In the genomic region with DNA sequence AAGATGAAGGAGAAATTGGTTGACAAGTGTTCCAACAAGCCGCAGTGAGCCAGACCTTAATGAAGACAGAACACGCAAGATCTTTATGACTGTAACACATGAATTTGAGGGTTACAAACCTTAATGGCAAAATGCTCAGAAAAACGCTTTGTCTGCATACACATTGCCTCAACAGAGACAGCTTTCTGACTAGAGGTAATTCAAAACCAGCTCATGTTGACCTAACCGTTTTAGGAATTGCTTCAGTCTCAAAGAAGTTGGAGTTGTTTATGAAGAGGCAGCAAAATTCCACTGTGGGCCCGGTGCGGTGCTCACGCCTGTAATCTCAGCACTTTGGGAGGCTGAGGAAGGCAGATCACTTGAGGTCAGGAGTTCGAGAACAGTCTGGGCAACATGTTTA, we compare ENCODE assay signal across 10 cellular contexts. TPM values are rescaled to one million over a fixed set of nuclear protein-coding genes. Genes with fewer than 3 reads are reported as not detected.
DNase-seq lines count a peak whose midpoint lies in the region; ATAC-seq, FAIRE-seq and TF ChIP-seq lines count a peak whose summit lies in the region.
"Had no signal": no experiment of that assay in that cellular context is flagged by ENCODE, and none has a peak within 500 bp of the region (broad histone marks: within the 10 kb centered on the region; RNA-seq: fewer than 3 reads in every experiment).

No MANE protein-coding gene starts in this region.

- DNase-seq in HepG2 (ENCODE audit: low spot score) (peak; percentile 60), right lobe of liver (no peak), mesenchymal stem cell (no peak), upper lobe of right lung (no peak), NOMO-1 treated with DMSO at 0.1 percent for 48 hours (lab: John Stamatoyannopoulos, UW; ENCODE audit: unreplicated experiment) (no peak), NCI-H2081 treated with DMSO at 0.1 percent for 48 hours (lab: John Stamatoyannopoulos, UW) (no peak), ascending aorta (ENCODE audit: low spot score in 2 of 2) (no peak)
- DNase-seq: adrenal gland had no signal

- peaks cover 30% of the 10 kb centered on the region for H3K4me1 Mint-ChIP-seq in activated T-helper 17 cell treated with anti-CD3 and anti-CD28 coated beads, Interleukin-2, amount 50 U/mL, for 72 hours

- H3K4me1 ChIP-seq in HepG2 (ENCODE audit: insufficient read depth, low read length) (peaks cover 49% of the 10 kb centered on the region), right lobe of liver (peaks cover 0 to 33% (median 8%) of the 10 kb centered on the region in 4 donors), mesenchymal stem cell (ENCODE audit: control insufficient read depth, insufficient read depth, low read depth, low read length) (peaks cover 17% of the 10 kb centered on the region), upper lobe of right lung (peaks cover 24% of the 10 kb centered on the region), ascending aorta (peaks cover 0 to 20% of the 10 kb centered on the region in 2 donors)

- no peaks in the 10 kb centered on the region for H3K79me1 ChIP-seq in mesenchymal stem cell (replicated peaks; ENCODE audit: low read length, poor library complexity, severe bottlenecking)

- CTCF ChIA-PET in HepG2 (lab: Yijun Ruan, JAX; ENCODE audit: low intra/inter-chr PET ratio, low total read pairs): no interaction called here

- TF ChIP-seq RAD21 in HepG2 (CRISPR knock-in tag; IDR thresholded peaks at IDR 0.05): no peak

- peaks cover 17% of the 10 kb centered on the region for H4K20me1 ChIP-seq in HepG2 (ENCODE audit: insufficient read depth, low read length)

- H3K79me2 ChIP-seq in HepG2 (ENCODE audit: insufficient read depth, low read length): peaks cover 18% of the 10 kb centered on the region

- ATAC-seq in HepG2: no peak
- ATAC-seq in right lobe of liver: no peak
- ATAC-seq in activated T-helper 17 cell treated with anti-CD3 and anti-CD28 coated beads, Interleukin-2, amount 50 U/mL, for 72 hours (replicated peaks): no peak
- ATAC-seq in upper lobe of right lung: no peak

- H2AK5ac ChIP-seq in mesenchymal stem cell (ENCODE audit: low read length, severe bottlenecking): no peak overlapping the region

- no peak overlapping the region for H2BK15ac ChIP-seq in mesenchymal stem cell (ENCODE audit: low read depth, poor library complexity, severe bottlenecking)

- no peak overlapping the region for H4K91ac ChIP-seq in mesenchymal stem cell (ENCODE audit: low read length)

- H3K27ac ChIP-seq in HepG2 (ENCODE audit: extremely low read length, insufficient read depth, low read length) (peak overlapping the region; percentile 98), right lobe of liver (peak overlapping the region in 1 of 3 donors; percentile 100), mesenchymal stem cell (ENCODE audit: low read length, poor library complexity, severe bottlenecking) (peak overlapping the region; percentile 44), upper lobe of right lung (peak overlapping the region; percentile 97), ascending aorta (no peak overlapping the region)

- no peak for TF ChIP-seq EP300 in HepG2 (IDR thresholded peaks at IDR 0.05; ENCODE audit: low read depth in 2 of 2, low read length in 2 of 2)
- no peak for TF ChIP-seq EP300 in HepG2 (CRISPR knock-in tag; IDR thresholded peaks at IDR 0.05; ENCODE audit: borderline replicate concordance)

- no peaks in the 10 kb centered on the region; a peak in 1 of 5 replicates for H3K36me3 ChIP-seq in HepG2 (replicated peaks in 1 of 2; ENCODE audit: control insufficient read depth in 1 of 2, insufficient read depth in 2 of 2, low read length in 2 of 2)
- no peaks in the 10 kb centered on the region for H3K36me3 ChIP-seq in right lobe of liver
- peaks cover 0 to 3% of the 10 kb centered on the region in 2 experiments for H3K36me3 ChIP-seq in mesenchymal stem cell (ENCODE audit: control insufficient read depth in 1 of 2, insufficient read depth in 2 of 2, low read depth in 1 of 2, low read length in 2 of 2)
- H3K36me3 ChIP-seq in upper lobe of right lung: no peaks in the 10 kb centered on the region
- no peaks in the 10 kb centered on the region for H3K36me3 ChIP-seq in ascending aorta
- H3K36me3 ChIP-seq: adrenal gland had no signal

- intact Hi-C loops in HepG2 (cut with micrococcal nuclease; ENCODE audit: unreplicated experiment) (no loop called here), right lobe of liver (cut with DNase I) (no loop called here), upper lobe of right lung (cut with DNase I) (no loop called here), ascending aorta (cut with DNase I) (no loop called here)

- peak overlapping the region; percentile 28 for H3K4me2 ChIP-seq in HepG2 (ENCODE audit: low read depth, low read length)
- H3K4me2 ChIP-seq in mesenchymal stem cell (ENCODE audit: low read length, poor library complexity, severe bottlenecking): no peak overlapping the region

- H3K9ac ChIP-seq in HepG2 (ENCODE audit: insufficient read depth, low read depth, low read length): peak overlapping the region; percentile 4
- H3K9ac ChIP-seq in mesenchymal stem cell (ENCODE audit: low read length): no peak overlapping the region

- POLR2A ChIA-PET in HepG2 (lab: Yijun Ruan, JAX): interaction anchor here (0.7 to 2.5 kb wide), 4 partner anchors 20 to 75 kb away, joined by 3 to 23 read pairs (median 10); no protein-coding TSS in a partner anchor

- no peak overlapping the region for H2BK12ac ChIP-seq in mesenchymal stem cell (ENCODE audit: low read length in 2 of 2)

- BruUV-seq in HepG2 (replicated peaks; lab: Mats Ljungman, UMichigan): no TSS peak

- 55% methylated on average over 8 of the region's 8 CpGs for WGBS in HepG2 (ENCODE audit: low lambda C conversion rate)
- 84% methylated on average over 8 of the region's 8 CpGs for WGBS in right lobe of liver (ENCODE audit: insufficient coverage, low coverage, low lambda C conversion rate, missing lambda C conversion rate)
- 91% methylated on average over 8 of the region's 8 CpGs for WGBS in mesenchymal stem cell

- H4K8ac ChIP-seq in mesenchymal stem cell (ENCODE audit: low read length): no peak overlapping the region

- H3K18ac ChIP-seq in mesenchymal stem cell (ENCODE audit: low read depth in 1 of 2, low read length in 2 of 2): no peak overlapping the region

- H3K27ac Mint-ChIP-seq in activated T-helper 17 cell treated with anti-CD3 and anti-CD28 coated beads, Interleukin-2, amount 50 U/mL, for 72 hours: no peak overlapping the region

- H3K27me3 Mint-ChIP-seq in activated T-helper 17 cell treated with anti-CD3 and anti-CD28 coated beads, Interleukin-2, amount 50 U/mL, for 72 hours: no peaks in the 10 kb centered on the region

- in situ Hi-C loops in HepG2 (cut with HindIII; ENCODE audit: extremely low pct_ligation_motif_present, low pct_unique_long_range_greater_than_20kb): loop anchor here (5.0 kb wide), 1 partner anchor 73 kb away; no protein-coding TSS in a partner anchor

- H2AFZ ChIP-seq in HepG2 (ENCODE audit: low read length) (no peak overlapping the region), mesenchymal stem cell (ENCODE audit: low read depth, low read length) (no peak overlapping the region)

- H3K4me3 Mint-ChIP-seq in activated T-helper 17 cell treated with anti-CD3 and anti-CD28 coated beads, Interleukin-2, amount 50 U/mL, for 72 hours: peak overlapping the region; percentile 87

- TF ChIP-seq POLR2A in HepG2 (IDR thresholded peaks at IDR 0.05; ENCODE audit: insufficient read depth in 1 of 2, low read depth in 2 of 2, low read length in 2 of 2) (no peak), right lobe of liver (IDR thresholded peaks at IDR 0.05) (no peak)

- peak; percentile 67 for FAIRE-seq in HepG2 (lab: Jason Lieb, UNC)
- FAIRE-seq: H54 had no signal

- H3K4ac ChIP-seq in mesenchymal stem cell (ENCODE audit: low read depth in 1 of 2, low read length in 2 of 2): no peak overlapping the region

- TF ChIP-seq CTCF in HepG2 (CRISPR knock-in tag; IDR thresholded peaks at IDR 0.05) (no peak), right lobe of liver (IDR thresholded peaks at IDR 0.05) (no peak), upper lobe of right lung (IDR thresholded peaks at IDR 0.05) (no peak), ascending aorta (IDR thresholded peaks at IDR 0.05) (no peak)

- no peaks in the 10 kb centered on the region for H3K9me3 Mint-ChIP-seq in activated T-helper 17 cell treated with anti-CD3 and anti-CD28 coated beads, Interleukin-2, amount 50 U/mL, for 72 hours

- H3K4me3 ChIP-seq in HepG2 (replicated peaks in 1 of 3; ENCODE audit: insufficient read depth in 1 of 3, low read depth in 2 of 3, low read length in 3 of 3): no peak overlapping the region
- H3K4me3 ChIP-seq in right lobe of liver: no peak overlapping the region
- H3K4me3 ChIP-seq in mesenchymal stem cell (ENCODE audit: insufficient read depth in 1 of 2, low read depth in 1 of 2, low read length in 2 of 2): no peak overlapping the region
- no peak overlapping the region for H3K4me3 ChIP-seq in upper lobe of right lung
- peak overlapping the region in 1 of 2 donors; percentile 95 for H3K4me3 ChIP-seq in ascending aorta

- H2BK120ac ChIP-seq in mesenchymal stem cell (ENCODE audit: low read depth, low read length): no peak overlapping the region

- no peaks in the 10 kb centered on the region for H3K9me3 ChIP-seq in HepG2 (ENCODE audit: low read length)
- H3K9me3 ChIP-seq in right lobe of liver: no peaks in the 10 kb centered on the region
- no peaks in the 10 kb centered on the region for H3K9me3 ChIP-seq in mesenchymal stem cell (ENCODE audit: control insufficient read depth, low read length)
- H3K9me3 ChIP-seq in upper lobe of right lung: no peaks in the 10 kb centered on the region
- no peaks in the 10 kb centered on the region for H3K9me3 ChIP-seq in ascending aorta
- H3K9me3 ChIP-seq: adrenal gland had no signal

- H3K36me3 Mint-ChIP-seq in activated T-helper 17 cell treated with anti-CD3 and anti-CD28 coated beads, Interleukin-2, amount 50 U/mL, for 72 hours (ENCODE audit: low read depth): peaks cover 35% of the 10 kb centered on the region

- no peak overlapping the region for H3K14ac ChIP-seq in mesenchymal stem cell (ENCODE audit: low read length in 2 of 2)

- H3K23ac ChIP-seq in mesenchymal stem cell (ENCODE audit: low read length in 2 of 2): no peak overlapping the region

- no peaks in the 10 kb centered on the region; a peak in 1 of 5 replicates for H3K27me3 ChIP-seq in HepG2 (ENCODE audit: control insufficient read depth in 1 of 2, insufficient read depth in 2 of 2, low read length in 2 of 2)
- no peaks in the 10 kb centered on the region for H3K27me3 ChIP-seq in right lobe of liver
- no peaks in the 10 kb centered on the region for H3K27me3 ChIP-seq in mesenchymal stem cell (ENCODE audit: control insufficient read depth in 1 of 2, insufficient read depth in 1 of 2, low read length in 2 of 2)
- no peaks in the 10 kb centered on the region for H3K27me3 ChIP-seq in upper lobe of right lung
- no peaks in the 10 kb centered on the region for H3K27me3 ChIP-seq in ascending aorta
- H3K27me3 ChIP-seq: adrenal gland had no signal

- no peak overlapping the region for H2BK5ac ChIP-seq in mesenchymal stem cell (ENCODE audit: low read depth, low read length, poor library complexity, severe bottlenecking)

RNA-seq across cellular contexts. Expression of a gene that starts 2.2 kb away (rescaled TPM):
- 120 and 125 TPM in 2 replicates for total RNA-seq in HepG2 (2016; rRNA removed; fragmentation: Illumina TruSeq; extraction: Trizol)
- total RNA-seq in HepG2 (2016; cell fraction: cytosol; rRNA removed; fragmentation: Illumina TruSeq; extraction: Trizol; ENCODE audit: low read depth): 37.3 and 58.3 TPM in 2 replicates
- total RNA-seq in HepG2 (2016; cell fraction: insoluble cytoplasmic fraction; rRNA removed; fragmentation: Illumina TruSeq; extraction: Trizol): 103 and 117 TPM in 2 replicates
- 54.3 and 54.7 TPM in 2 replicates for total RNA-seq in HepG2 (2016; cell fraction: membrane; rRNA removed; fragmentation: Illumina TruSeq; extraction: Trizol)
- 134 and 149 TPM in 2 replicates for total RNA-seq in HepG2 (2016; cell fraction: nucleus; rRNA removed; fragmentation: Illumina TruSeq; extraction: Trizol)
- 53.1 and 74.6 TPM in 2 replicates for polyA plus RNA-seq in HepG2 (2011; rRNA removed)
- 16.3 and 16.6 TPM in 2 replicates for polyA plus RNA-seq in HepG2 (2011; cell fraction: cytosol; rRNA removed)
- 287 and 329 TPM in 2 replicates for polyA plus RNA-seq in HepG2 (2011; cell fraction: nucleus; rRNA removed)
- polyA plus RNA-seq in HepG2 (2012): 103 and 123 TPM in 2 replicates
- 4.7 and 5.5 TPM in 2 replicates for polyA plus RNA-seq in HepG2 (2016; cell fraction: cytosol; fragmentation: Illumina TruSeq; extraction: Trizol; ENCODE audit: low read depth)
- polyA plus RNA-seq in HepG2 (2016; cell fraction: insoluble cytoplasmic fraction; fragmentation: Illumina TruSeq; extraction: Trizol; ENCODE audit: low read depth): 82.1 and 105 TPM in 2 replicates
- 9.2 and 14.0 TPM in 2 replicates for polyA plus RNA-seq in HepG2 (2016; cell fraction: membrane; fragmentation: Illumina TruSeq; extraction: Trizol; ENCODE audit: low read depth)
- polyA plus RNA-seq in HepG2 (2016; cell fraction: nucleus; fragmentation: Illumina TruSeq; extraction: Trizol; ENCODE audit: insufficient read depth, low read depth): 246 and 264 TPM in 2 replicates
- polyA minus RNA-seq in HepG2 (2011; rRNA and poly(A)+ RNA removed; ENCODE audit: low replicate concordance): 39.7 and 41.1 TPM in 2 replicates
- polyA minus RNA-seq in HepG2 (2011; cell fraction: cytosol; rRNA and poly(A)+ RNA removed): 41.3 and 45.4 TPM in 2 replicates
- 206 and 208 TPM in 2 replicates for polyA minus RNA-seq in HepG2 (2011; cell fraction: nucleus; rRNA and poly(A)+ RNA removed)
- total RNA-seq in right lobe of liver: 100 to 1,000 TPM in 2 of 6 experiments, 10 to 100 TPM in 4; 59.0 to 116 (median 90.9) TPM
- total RNA-seq in activated T-helper 17 cell treated with anti-CD3 and anti-CD28 coated beads, Interleukin-2, amount 50 U/mL, for 72 hours: 100 to 1,000 TPM; 133 to 143 TPM
- polyA plus RNA-seq in mesenchymal stem cell (2013, experiment 1 of 2): 161 TPM
- 164 TPM for polyA plus RNA-seq in mesenchymal stem cell (2013, experiment 2 of 2)
- total RNA-seq in upper lobe of right lung: 221 TPM
- total RNA-seq in ascending aorta: 112 TPM

Comparison
In these comparisons a context has a peak if more than half of its experiments do, and no peak if none do; other contexts are left out.
1. H3K27ac ChIP-seq: peak in HepG2 (single experiment), mesenchymal stem cell (single experiment) and upper lobe of right lung (single experiment); none in ascending aorta (0 of 2).